In genomic region chr19:41998246-41999020, GRCh38 we compare ENCODE assay signal across 1 cellular context.
A peak's percentile ranks its signal among the peaks of the same experiment; 100 is the strongest.
TF ChIP-seq lines count a peak whose summit lies in the region.

No MANE protein-coding gene starts in this region.

TF ChIP-seq in K562, 482 proteins besides CTCF, POLR2A, EP300 and RAD21 (continued from another document and continues in another):
- TF ChIP-seq HOXB6 (CRISPR knock-in tag; IDR thresholded peaks at IDR 0.05; ENCODE audit: borderline replicate concordance) = no peak
- no peak for TF ChIP-seq PATZ1 (CRISPR knock-in tag; IDR thresholded peaks at IDR 0.05; ENCODE audit: borderline replicate concordance)
- no peak for TF ChIP-seq ZNF696 (CRISPR knock-in tag; conservative IDR thresholded peaks at IDR 0.05)
- TF ChIP-seq ESRRB (CRISPR knock-in tag; IDR thresholded peaks at IDR 0.05; ENCODE audit: borderline replicate concordance) = no peak
- peak; percentile 15 for TF ChIP-seq CTCFL (IDR thresholded peaks at IDR 0.05; ENCODE audit: borderline replicate concordance, insufficient read depth, low read depth, low read length, poor library complexity, severe bottlenecking)
- peak; percentile 88 for TF ChIP-seq REST (CRISPR knock-in tag; IDR thresholded peaks at IDR 0.05; ENCODE audit: low read depth)
- TF ChIP-seq SAFB2 (IDR thresholded peaks at IDR 0.05; ENCODE audit: borderline replicate concordance, low read depth, low read length, severe bottlenecking) = no peak
- no peak for TF ChIP-seq ARID1B (IDR thresholded peaks at IDR 0.05)
- TF ChIP-seq ZNF263 (CRISPR knock-in tag; IDR thresholded peaks at IDR 0.05; ENCODE audit: borderline replicate concordance) = no peak
- TF ChIP-seq TGIF2 (CRISPR knock-in tag; IDR thresholded peaks at IDR 0.05) = no peak
- TF ChIP-seq DPF2 (IDR thresholded peaks at IDR 0.05) = no peak
- TF ChIP-seq SNRNP70 (optimal IDR thresholded peaks at IDR 0.05; ENCODE audit: low read depth, low read length) = no peak
- no peak for TF ChIP-seq ZFX (CRISPR knock-in tag; IDR thresholded peaks at IDR 0.05)
- no peak for TF ChIP-seq XRCC5 (IDR thresholded peaks at IDR 0.05; ENCODE audit: low read depth, low read length)
- no peak for TF ChIP-seq ZNF24 (IDR thresholded peaks at IDR 0.05)
- no peak for TF ChIP-seq MITF (IDR thresholded peaks at IDR 0.05)
- no peak for TF ChIP-seq ZNF764 (CRISPR knock-in tag; IDR thresholded peaks at IDR 0.05; ENCODE audit: low read depth)
- no peak for TF ChIP-seq COPS2 (conservative IDR thresholded peaks at IDR 0.05)
- TF ChIP-seq MEIS2 (IDR thresholded peaks at IDR 0.05; ENCODE audit: partially characterized antibody) = no peak
- 0 out of 4 replicates have a peak, but pooled peaks of 1 of the 2 experiments have one; percentile 27 for TF ChIP-seq RCOR1 (IDR thresholded peaks at IDR 0.05; ENCODE audit: borderline replicate concordance in 1 of 2, low read depth in 2 of 2, low read length in 2 of 2)
- TF ChIP-seq STAT6 (CRISPR knock-in tag; IDR thresholded peaks at IDR 0.05) = no peak
- no peak for TF ChIP-seq HDGF (IDR thresholded peaks at IDR 0.05)
- no peak for TF ChIP-seq HMG20B (CRISPR knock-in tag; IDR thresholded peaks at IDR 0.05)
- no peak for TF ChIP-seq ZNF57 (CRISPR knock-in tag; IDR thresholded peaks at IDR 0.05)
- TF ChIP-seq TRIM25 (IDR thresholded peaks at IDR 0.05; ENCODE audit: borderline replicate concordance) = no peak
- TF ChIP-seq ZKSCAN8 (CRISPR knock-in tag; IDR thresholded peaks at IDR 0.05) = no peak
- no peak for TF ChIP-seq MTA3 (IDR thresholded peaks at IDR 0.05; ENCODE audit: borderline replicate concordance)
- TF ChIP-seq USF1 (CRISPR knock-in tag; IDR thresholded peaks at IDR 0.05) = no peak
- no peak for TF ChIP-seq ZNF212 (CRISPR knock-in tag; IDR thresholded peaks at IDR 0.05)
- TF ChIP-seq CBX3 (IDR thresholded peaks at IDR 0.05; ENCODE audit: borderline replicate concordance in 1 of 2, low read length in 2 of 2) = no peak
- no peak for TF ChIP-seq ZFPM2 (CRISPR knock-in tag; IDR thresholded peaks at IDR 0.05)
- TF ChIP-seq AFF1 (IDR thresholded peaks at IDR 0.05; ENCODE audit: low read depth in 1 of 2, partially characterized antibody in 2 of 2) = no peak
- peak; percentile 71 for TF ChIP-seq DEAF1 (CRISPR knock-in tag; IDR thresholded peaks at IDR 0.05)
- TF ChIP-seq HMGXB4 (CRISPR knock-in tag; IDR thresholded peaks at IDR 0.05) = no peak
- TF ChIP-seq ZNF75A (CRISPR knock-in tag; IDR thresholded peaks at IDR 0.05) = no peak
- no peak for TF ChIP-seq ZKSCAN3 (CRISPR knock-in tag; IDR thresholded peaks at IDR 0.05)
- TF ChIP-seq L3MBTL2 (IDR thresholded peaks at IDR 0.05) = peak; percentile 89
- no peak for TF ChIP-seq TOE1 (IDR thresholded peaks at IDR 0.05; ENCODE audit: borderline replicate concordance)
- no peak for TF ChIP-seq TOE1 (CRISPR knock-in tag; IDR thresholded peaks at IDR 0.05; ENCODE audit: borderline replicate concordance, low read depth)
